In genomic region chr3:124559650-124560405, GRCh38 we compare ENCODE assay signal across 8 cellular contexts.
DNase-seq lines count a peak whose midpoint lies in the region; ATAC-seq, FAIRE-seq and TF ChIP-seq lines count a peak whose summit lies in the region.

No MANE protein-coding gene starts in this region.

- no peak for TF ChIP-seq EP300 in A549 (IDR thresholded peaks at IDR 0.05)

- FAIRE-seq in A549 (lab: Jason Lieb, UNC) = peak; percentile 51
- peak; percentile 81 for FAIRE-seq in GM18507 (lab: Jason Lieb, UNC)

- H3K4me2 ChIP-seq in A549 = peak overlapping the region; percentile 58

- ATAC-seq in A549 (peak; percentile 82 to 89), sciatic nerve (peak; percentile 83), GM19035 (IDR thresholded peaks at IDR 0.05; ENCODE audit: unreplicated experiment) (no peak)

- H3K4me1 ChIP-seq in A549 = peaks cover 29% of the 10 kb centered on the region

- intact Hi-C loops in sciatic nerve (cut with DNase I) = loop anchor here (10.0 kb wide), 1 partner anchor 125 kb away; no protein-coding TSS in a partner anchor

- 13% methylated on average over 8 of the region's 8 CpGs for WGBS in A549 (ENCODE audit: missing lambda C conversion rate)

- in situ Hi-C loops in astrocyte of the cerebellum (cut with HindIII; ENCODE audit: low sequenced_read_pairs) = loop anchor here (10.0 kb wide), 1 partner anchor 135 kb away; no protein-coding TSS in a partner anchor

- no peak for TF ChIP-seq POLR2A in A549 (IDR thresholded peaks at IDR 0.05; ENCODE audit: low read length)

- TF ChIP-seq RAD21 in A549 (conservative IDR thresholded peaks at IDR 0.05 in 1 of 2, IDR thresholded peaks at IDR 0.05 in 1 of 2) = peak; percentile 84 to 92

- TF ChIP-seq CTCF in A549 (IDR thresholded peaks at IDR 0.05) (peak; percentile 87), astrocyte of the cerebellum (IDR thresholded peaks at IDR 0.05; ENCODE audit: low read depth, low read length, missing control alignments) (peak; percentile 93)

- H3K4me3 ChIP-seq in A549 = no peak overlapping the region
- H3K4me3 ChIP-seq in astrocyte of the cerebellum (ENCODE audit: low read depth, low read length) = no peak overlapping the region

- DNase-seq in A549 (ENCODE audit: low read depth in 1 of 2, low spot score in 1 of 2) (peak; percentile 83 to 85), GM18507 (ENCODE audit: extremely low spot score, insufficient read length, low read depth) (peak; percentile 38), NCI-H146 treated with DMSO at 0.1 percent for 48 hours (lab: John Stamatoyannopoulos, UW; ENCODE audit: unreplicated experiment) (peak; percentile 67), T-helper 9 cell (peak; percentile 28), astrocyte of the cerebellum (ENCODE audit: low read depth) (peak; percentile 78), hippocampal formation (lab: John Stamatoyannopoulos, UW) (peak; percentile 77 to 78), sciatic nerve (ENCODE audit: low spot score) (peak; percentile 82)

- POLR2A ChIA-PET in A549 (lab: Yijun Ruan, JAX) = no interaction called here

- no peaks in the 10 kb centered on the region for H3K9me3 ChIP-seq in A549

- H3K27ac ChIP-seq in A549 = peak overlapping the region; percentile 55 to 75; a peak in 5 of 6 replicates

- CTCF ChIA-PET in A549 (lab: Yijun Ruan, JAX) = interaction anchor here (0.6 to 10.4 kb wide), 70 partner anchors 12 to 984 kb away, joined by 3 to 348 read pairs (median 4); partner anchors contain the start of genes KALRN and MUC13

TF ChIP-seq in A549, 52 proteins besides CTCF, POLR2A, EP300 and RAD21:
- TF ChIP-seq HOXA7 (CRISPR knock-in tag; IDR thresholded peaks at IDR 0.05) (no peak), FOSL2 (IDR thresholded peaks at IDR 0.05) (no peak), FOSL2 (CRISPR knock-in tag; IDR thresholded peaks at IDR 0.05) (no peak), RNF2 (IDR thresholded peaks at IDR 0.05; ENCODE audit: borderline replicate concordance, low read depth) (no peak), SMC3 (IDR thresholded peaks at IDR 0.05) (peak; percentile 53; the same call in 2 of the 3 replicates), ZC3H11A (IDR thresholded peaks at IDR 0.05) (no peak)

Comparison
In these comparisons a context has a peak if more than half of its experiments do, and no peak if none do; other contexts are left out.
1. DNase-seq: peak in every context shown above with its lines; median percentile 84 in A549; 82 in sciatic nerve; 78 in astrocyte of the cerebellum; 78 in hippocampal formation; 67 in NCI-H146 treated with DMSO at 0.1 percent for 48 hours; 38 in GM18507; 28 in T-helper 9 cell.